18 cellular contexts compared by ENCODE assay signal in the genomic region with DNA sequence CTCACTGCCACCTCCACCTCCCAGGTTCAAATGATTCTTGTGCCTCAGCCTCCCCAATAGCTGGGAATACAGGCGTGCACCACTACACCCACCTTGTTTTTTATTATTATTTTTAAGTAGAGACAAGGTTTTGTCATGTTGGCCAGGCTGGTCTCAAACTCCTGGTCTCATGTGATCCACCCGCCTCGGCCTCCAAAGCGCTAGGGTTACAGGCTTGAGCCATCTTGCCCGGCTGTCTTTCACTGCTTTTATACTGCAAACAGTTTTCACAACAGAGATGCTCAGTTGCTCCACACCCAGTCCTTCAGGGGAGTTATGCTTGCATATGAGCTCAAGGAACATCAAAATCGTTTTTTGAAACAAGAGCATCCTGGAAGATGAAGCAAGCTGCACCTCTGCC. TPM values are rescaled to one million over a fixed set of nuclear protein-coding genes. Genes with fewer than 3 reads are reported as not detected.
DNase-seq lines count a peak whose midpoint lies in the region; ATAC-seq and TF ChIP-seq lines count a peak whose summit lies in the region.
"Had no signal": no experiment of that assay in that cellular context is flagged by ENCODE, and none has a peak within 500 bp of the region (broad histone marks: within the 10 kb centered on the region; RNA-seq: fewer than 3 reads in every experiment).

No MANE protein-coding gene starts in this region.

- no peak overlapping the region for H4K8ac ChIP-seq in H9 (replicated peaks; ENCODE audit: insufficient read length, low read depth, low read length)

- CTCF ChIA-PET in WTC11 (lab: Charles Lee) = interaction anchor here (0.6 to 1.3 kb wide), 14 partner anchors 18 to 1201 kb away, joined by 3 to 5 read pairs (median 4); a partner anchor contains a TSS

- no peak overlapping the region for H3K18ac ChIP-seq in H9 (ENCODE audit: insufficient read length, low read depth, low read length)

- no peaks in the 10 kb centered on the region for H3K79me1 ChIP-seq in H9 (ENCODE audit: insufficient read depth, low read depth, low read length, poor library complexity, severe bottlenecking)

- ATAC-seq in WTC11 (no peak), GM21360 (IDR thresholded peaks at IDR 0.05; ENCODE audit: unreplicated experiment) (no peak), HG02610 (IDR thresholded peaks at IDR 0.05; ENCODE audit: unreplicated experiment) (no peak)
- ATAC-seq: activated T-cell treated with anti-CD3 and anti-CD28 coated beads, Interleukin-2, amount 50 U/mL, for 72 hours had no signal

- H3K79me2 ChIP-seq in H9 (ENCODE audit: insufficient read depth, low read length) = no peaks in the 10 kb centered on the region

- H2BK12ac ChIP-seq in H9 (ENCODE audit: insufficient read length, low read depth, low read length) = no peak overlapping the region

- H2AK5ac ChIP-seq in H9 (ENCODE audit: insufficient read length, low read length) = no peak overlapping the region

- H2BK120ac ChIP-seq in H9 (ENCODE audit: low read depth, low read length, poor library complexity, severe bottlenecking) = no peak overlapping the region

- POLR2A ChIA-PET in WTC11 (lab: Charles Lee) = interaction anchor here (0.6 to 0.7 kb wide), 3 partner anchors 316 to 477 kb away, joined by 4 to 5 read pairs (median 5); no protein-coding TSS in a partner anchor

- H2AFZ ChIP-seq in H9 (ENCODE audit: low read length) = no peak overlapping the region

- H3K36me3 ChIP-seq in iPS-15b (ENCODE audit: control insufficient read depth, insufficient read depth, low read length) = no peaks in the 10 kb centered on the region
- H3K36me3 ChIP-seq in skeletal muscle satellite cell (ENCODE audit: insufficient read depth, low read length) = peaks cover 4% of the 10 kb centered on the region
- H3K36me3 ChIP-seq: heart right ventricle, WERI-Rb-1 had no signal

- H3K4ac ChIP-seq in H9 (ENCODE audit: low read depth, low read length) = no peak overlapping the region

- H3K4me2 ChIP-seq in H9 (ENCODE audit: insufficient read depth, insufficient read length, low read length) = peak overlapping the region; percentile 71
- peak overlapping the region; percentile 100 for H3K4me2 ChIP-seq in skeletal muscle satellite cell (ENCODE audit: low read length)

- no peak overlapping the region for H3K27ac Mint-ChIP-seq in H9
- no peak overlapping the region for H3K27ac Mint-ChIP-seq in WTC11
- H3K27ac Mint-ChIP-seq: activated CD4-positive, alpha-beta memory T cell treated with anti-CD3 and anti-CD28 coated beads for 36 hours; activated naive CD8-positive, alpha-beta T cell; activated T-cell treated with anti-CD3 and anti-CD28 coated beads, Interleukin-2, amount 50 U/mL, for 72 hours had no signal

- H3K23ac ChIP-seq in H9 (ENCODE audit: insufficient read length, low read depth, low read length) = no peak overlapping the region

- H4K20me1 ChIP-seq in H9 (ENCODE audit: control insufficient read depth, insufficient read depth, insufficient read length) = no peaks in the 10 kb centered on the region

- no peak overlapping the region for H3K14ac ChIP-seq in H9 (ENCODE audit: insufficient read depth, low read length)

- H3K4me3 ChIP-seq in iPS-15b (ENCODE audit: low read depth, low read length) = peak overlapping the region; percentile 80
- no peak overlapping the region for H3K4me3 ChIP-seq in skeletal muscle satellite cell (ENCODE audit: low read length)

- H3K56ac ChIP-seq in H9 (ENCODE audit: insufficient read length, low read depth, low read length) = no peak overlapping the region

- peaks cover 4% of the 10 kb centered on the region; the same call in 1 of the 2 replicates for H3K27me3 ChIP-seq in H9 (ENCODE audit: insufficient read depth, low read length)
- peaks cover 26% of the 10 kb centered on the region for H3K27me3 ChIP-seq in iPS-15b (ENCODE audit: control insufficient read depth, insufficient read depth, low read length)
- peaks cover 9% of the 10 kb centered on the region for H3K27me3 ChIP-seq in skeletal muscle satellite cell (ENCODE audit: control insufficient read depth, insufficient read depth, low read length)

- no peak overlapping the region for H3T11ph ChIP-seq in H9 (ENCODE audit: low read length)

- H2BK15ac ChIP-seq in H9 (ENCODE audit: low read depth, low read length) = no peak overlapping the region

- peak overlapping the region; percentile 83 to 91; a peak in 3 of 5 replicates for H3K4me3 Mint-ChIP-seq in H9
- peak overlapping the region; percentile 90 for H3K4me3 Mint-ChIP-seq in WTC11
- H3K4me3 Mint-ChIP-seq: activated CD4-positive, alpha-beta memory T cell treated with anti-CD3 and anti-CD28 coated beads for 36 hours; activated naive CD8-positive, alpha-beta T cell had no signal

- H3K9me3 Mint-ChIP-seq in H9 (no peaks in the 10 kb centered on the region; a peak in 1 of 5 replicates), WTC11 (no peaks in the 10 kb centered on the region)
- H3K9me3 Mint-ChIP-seq: activated CD4-positive, alpha-beta memory T cell treated with anti-CD3 and anti-CD28 coated beads for 36 hours; activated T-cell treated with anti-CD3 and anti-CD28 coated beads, Interleukin-2, amount 50 U/mL, for 72 hours had no signal

- no CpG with 5 or more reads among the region's 6 CpGs for WGBS in H9 (ENCODE audit: extremely low coverage, insufficient read length, low lambda C conversion rate)

- H2BK20ac ChIP-seq in H9 (ENCODE audit: low read depth, low read length, poor library complexity, severe bottlenecking) = no peak overlapping the region

- H3K9me3 ChIP-seq in H9 (ENCODE audit: control insufficient read depth, low read depth, low read length) = no peaks in the 10 kb centered on the region
- H3K9me3 ChIP-seq in iPS-15b (ENCODE audit: control insufficient read depth, insufficient read depth, low read length) = no peaks in the 10 kb centered on the region
- no peaks in the 10 kb centered on the region for H3K9me3 ChIP-seq in skeletal muscle satellite cell (replicated peaks; ENCODE audit: low read length)
- H3K9me3 ChIP-seq: heart right ventricle, mucosa of descending colon had no signal

- H4K5ac ChIP-seq in H9 (ENCODE audit: insufficient read length, low read depth, low read length) = no peak overlapping the region

- H2BK5ac ChIP-seq in H9 (ENCODE audit: insufficient read length, low read length) = no peak overlapping the region

- H3K4me1 Mint-ChIP-seq in H9 (peaks cover 41 to 44% of the 10 kb centered on the region in 2 experiments), WTC11 (peaks cover 50% of the 10 kb centered on the region)

- H3K36me3 Mint-ChIP-seq in H9 (ENCODE audit: insufficient read depth in 1 of 3, low read depth in 3 of 3) (peaks cover 5 to 12% (median 8%) of the 10 kb centered on the region in 3 experiments; a peak in 6 of 7 replicates), WTC11 (0 out of 2 replicates have a peak, but pooled peaks cover 2% of the 10 kb centered on the region)
- H3K36me3 Mint-ChIP-seq: activated CD4-positive, alpha-beta memory T cell treated with anti-CD3 and anti-CD28 coated beads for 36 hours; activated naive CD8-positive, alpha-beta T cell had no signal

- no peak for TF ChIP-seq CTCF in H9 (conservative IDR thresholded peaks at IDR 0.05)
- no peak for TF ChIP-seq CTCF in WTC11 (IDR thresholded peaks at IDR 0.05)

- H3K27me3 Mint-ChIP-seq in H9 (ENCODE audit: low read depth) (peaks cover 16% of the 10 kb centered on the region), WTC11 (ENCODE audit: low read depth) (peaks cover 20% of the 10 kb centered on the region)

- peaks cover 23% of the 10 kb centered on the region for H3K23me2 ChIP-seq in H9 (ENCODE audit: insufficient read length, low read depth, low read length, poor library complexity, severe bottlenecking)

- H4K91ac ChIP-seq in H9 (ENCODE audit: insufficient read length, low read depth, low read length) = no peak overlapping the region

- DNase-seq in H9 (no peak), WTC11 (ENCODE audit: low spot score) (no peak)
- DNase-seq in activated T-cell treated with anti-CD3 and anti-CD28 coated beads, Interleukin-2, amount 50 U/mL, for 1 hour = no peak
- DNase-seq: activated CD4-positive, alpha-beta memory T cell treated with anti-CD3 and anti-CD28 coated beads for 36 hours; activated T-cell treated with anti-CD3 and anti-CD28 coated beads, Interleukin-2, amount 50 U/mL, for 72 hours; heart right ventricle; Karpas-422; left cardiac atrium; NCI-H82; stimulated activated CD4-positive, alpha-beta T cell treated with anti-CD3 and anti-CD28 coated beads, Interleukin-4, amount 100 ng/mL, for 1 hour; WERI-Rb-1 had no signal

- no peak overlapping the region for H3K27ac ChIP-seq in H9 (ENCODE audit: insufficient read length, low read depth, low read length)
- H3K27ac ChIP-seq: heart right ventricle, WERI-Rb-1 had no signal

- H3K9ac ChIP-seq in H9 (ENCODE audit: extremely low read depth, insufficient read length, low read length) (no peak overlapping the region), iPS-15b (ENCODE audit: low read depth, low read length) (no peak overlapping the region), skeletal muscle satellite cell (ENCODE audit: low read depth, low read length) (no peak overlapping the region)

- H3K4me1 ChIP-seq in H9 (ENCODE audit: insufficient read depth, low read length) = peaks cover 9% of the 10 kb centered on the region; the same call in 1 of the 2 replicates
- peaks cover 18% of the 10 kb centered on the region for H3K4me1 ChIP-seq in iPS-15b (ENCODE audit: control insufficient read depth, insufficient read depth, low read length)
- H3K4me1 ChIP-seq in skeletal muscle satellite cell (ENCODE audit: control insufficient read depth, insufficient read depth, low read length) = peaks cover 20% of the 10 kb centered on the region

TF ChIP-seq in WTC11, 78 proteins besides CTCF, POLR2A, EP300 and RAD21 (continues in another document):
- no peak for TF ChIP-seq RORB (CRISPR knock-in tag; IDR thresholded peaks at IDR 0.05)
- TF ChIP-seq CREM (CRISPR knock-in tag; IDR thresholded peaks at IDR 0.05) = no peak
- TF ChIP-seq, protein P1, sequence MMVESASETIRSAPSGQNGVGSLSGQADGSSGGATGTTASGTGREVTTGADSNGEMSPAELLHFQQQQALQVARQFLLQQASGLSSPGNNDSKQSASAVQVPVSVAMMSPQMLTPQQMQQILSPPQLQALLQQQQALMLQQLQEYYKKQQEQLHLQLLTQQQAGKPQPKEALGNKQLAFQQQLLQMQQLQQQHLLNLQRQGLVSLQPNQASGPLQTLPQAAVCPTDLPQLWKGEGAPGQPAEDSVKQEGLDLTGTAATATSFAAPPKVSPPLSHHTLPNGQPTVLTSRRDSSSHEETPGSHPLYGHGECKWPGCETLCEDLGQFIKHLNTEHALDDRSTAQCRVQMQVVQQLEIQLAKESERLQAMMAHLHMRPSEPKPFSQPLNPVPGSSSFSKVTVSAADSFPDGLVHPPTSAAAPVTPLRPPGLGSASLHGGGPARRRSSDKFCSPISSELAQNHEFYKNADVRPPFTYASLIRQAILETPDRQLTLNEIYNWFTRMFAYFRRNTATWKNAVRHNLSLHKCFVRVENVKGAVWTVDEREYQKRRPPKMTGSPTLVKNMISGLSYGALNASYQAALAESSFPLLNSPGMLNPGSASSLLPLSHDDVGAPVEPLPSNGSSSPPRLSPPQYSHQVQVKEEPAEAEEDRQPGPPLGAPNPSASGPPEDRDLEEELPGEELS (CRISPR knock-in tag; IDR thresholded peaks at IDR 0.05) = no peak

RNA-seq across cellular contexts. Expression of a gene that starts 1.3 kb away (rescaled TPM):
- total RNA-seq in H9 (2021) (15.1 and 15.5 TPM in 2 replicates), WTC11 (2021) (17.6 to 22.7 TPM (median 21.2 TPM) in 3 replicates)
- total RNA-seq in skeletal muscle satellite cell (2012; rRNA removed) = 0.22 and 0.25 TPM in 2 replicates
- total RNA-seq: activated CD4-positive, alpha-beta memory T cell treated with anti-CD3 and anti-CD28 coated beads for 36 hours; activated T-cell treated with anti-CD3 and anti-CD28 coated beads, Interleukin-2, amount 50 U/mL, for 72 hours; T-helper 1 cell treated with Interleukin-12 subunit alpha and Interleukin-12 subunit beta and Interleukin-4 antibody, amounts not matched to agents 30 ng/mL and 1 ng/mL, for 36 hours had no signal
